ENCODE assay signal across 9 cellular contexts in the genomic region with DNA sequence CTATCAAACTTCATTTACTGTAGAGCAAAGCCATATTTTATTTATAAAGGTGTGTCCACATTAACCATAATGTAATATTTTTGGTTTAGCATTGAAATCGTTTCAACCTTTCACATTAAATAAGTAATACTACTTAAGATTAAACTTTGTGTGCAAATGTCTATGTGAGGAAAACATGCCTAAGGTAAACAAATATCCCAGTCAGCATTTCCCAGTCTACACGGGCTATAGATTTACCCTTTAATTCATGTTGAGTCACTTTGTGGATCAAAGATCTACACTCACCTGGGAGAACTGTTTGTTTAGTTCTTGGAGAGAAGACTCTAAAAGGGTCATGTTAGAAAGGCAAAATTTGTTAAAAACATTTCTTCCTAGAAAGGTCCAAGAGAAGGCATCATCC.
"Had no signal": no experiment of that assay in that cellular context is flagged by ENCODE, and none has a peak within 500 bp of the region (broad histone marks: within the 10 kb centered on the region; RNA-seq: fewer than 3 reads in every experiment).

No MANE protein-coding gene starts in this region.

- H3K4me1 Mint-ChIP-seq: GM23338, H9 had no signal

- H3K27ac Mint-ChIP-seq: GM23338, H9 had no signal

- FAIRE-seq: H1, H54, HTR-8/SVneo had no signal

- H3K4me2 ChIP-seq: GM23338, KMS-11 had no signal

- H3K4me3 Mint-ChIP-seq: GM23338, H9 had no signal

- H3K27ac ChIP-seq: KMS-11 had no signal

- H3K9ac ChIP-seq: KMS-11 had no signal

- H2AFZ ChIP-seq: GM23338 had no signal

- ATAC-seq: GM23338 had no signal

- H3K4me3 ChIP-seq: GM23338 had no signal

- DNase-seq: H9, HCEC 1CT, Karpas-422, KBM-7 had no signal
